In the genomic region with DNA sequence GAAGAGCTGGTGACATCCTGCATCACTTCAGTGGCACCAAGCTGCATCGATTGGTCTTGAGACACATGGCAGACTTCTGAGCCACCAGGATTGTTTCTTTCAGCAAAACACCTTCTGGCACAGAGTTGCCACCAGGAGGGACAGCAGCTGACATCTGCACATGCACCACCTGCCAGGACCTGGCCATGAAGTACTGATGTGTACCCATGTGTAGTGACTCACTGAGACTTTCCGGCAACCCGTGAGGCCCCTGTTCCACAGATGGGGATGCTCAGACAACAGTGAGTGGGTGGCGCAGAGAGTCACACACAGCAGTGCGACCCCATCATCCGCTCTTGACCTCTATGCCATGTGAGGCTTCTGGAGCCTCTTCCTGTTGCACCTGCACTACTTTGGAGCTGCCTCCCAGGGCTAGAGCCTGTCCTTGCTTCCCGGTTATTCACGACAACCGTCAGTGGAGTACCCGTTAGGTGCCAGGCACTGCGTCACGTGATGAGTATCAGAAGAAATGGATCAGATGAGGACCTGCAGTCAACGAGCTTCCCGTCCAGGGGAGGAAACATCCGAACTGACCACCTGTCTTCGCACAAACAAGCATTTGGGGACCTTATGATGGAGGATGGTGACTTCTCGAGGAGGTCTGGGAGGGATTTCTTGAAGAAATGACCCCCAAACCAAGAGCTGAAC, we compare ENCODE assay signal across 23 cellular contexts.
"Had no signal": no experiment of that assay in that cellular context is flagged by ENCODE, and none has a peak within 500 bp of the region (broad histone marks: within the 10 kb centered on the region; RNA-seq: fewer than 3 reads in every experiment).

No MANE protein-coding gene starts in this region.

- H3K27ac ChIP-seq: brain microvascular endothelial cell, coronary artery, left ventricle myocardium inferior, neural progenitor cell, parathyroid adenoma, upper lobe of right lung had no signal

- DNase-seq: activated B cell treated with CpG ODN at 0.5 μM for 24 hours; activated CD4-positive, alpha-beta memory T cell treated with anti-CD3 and anti-CD28 coated beads, Interleukin-2, amount 10 ng/mL, durations not matched to agents 7 days and 5 days; activated CD4-positive, alpha-beta T cell treated with anti-CD3 and anti-CD28 coated beads for 48 hours; activated CD8-positive, alpha-beta memory T cell treated with anti-CD3 and anti-CD28 coated beads, Interleukin-2, amount 10 ng/mL, durations not matched to agents 7 days and 5 days; activated naive CD4-positive, alpha-beta T cell treated with anti-CD3 and anti-CD28 coated beads for 36 hours; brain microvascular endothelial cell; foreskin melanocyte; left ventricle myocardium inferior; mucosa of descending colon; naive B cell; stimulated activated CD4-positive, alpha-beta T cell treated with anti-CD3 and anti-CD28 coated beads, Interleukin-4, amount 100 ng/mL, for 24 hours; T-helper 1 cell; T-helper 9 cell had no signal

- H3K27ac Mint-ChIP-seq: activated B cell treated with CpG ODN at 0.5 μM for 24 hours; activated CD4-positive, alpha-beta memory T cell treated with anti-CD3 and anti-CD28 coated beads, Interleukin-2, amount 10 ng/mL, durations not matched to agents 7 days and 5 days; activated CD8-positive, alpha-beta memory T cell treated with anti-CD3 and anti-CD28 coated beads, Interleukin-2, amount 10 ng/mL, durations not matched to agents 7 days and 5 days; activated naive CD4-positive, alpha-beta T cell treated with anti-CD3 and anti-CD28 coated beads for 36 hours; activated T-helper 2 cell treated with anti-CD3 and anti-CD28 coated beads, Interferon-gamma antibody, Interleukin-2, Interleukin-4, amounts not matched to agents 10 μg/mL and 5 μg/mL and 100 μg/mL, durations not matched to agents 14 hours and 24 hours and 36 hours; naive B cell; stimulated activated memory B cell treated with anti-CD40 and anti-IgM and Interleukin-4, amounts not matched to agents 10 μg/mL and 1 μg/mL and 100 μg/mL, for 72 hours had no signal

- H3K36me3 Mint-ChIP-seq: activated CD8-positive, alpha-beta memory T cell treated with anti-CD3 and anti-CD28 coated beads, Interleukin-2, amount 10 ng/mL, durations not matched to agents 7 days and 5 days; stimulated activated memory B cell treated with anti-CD40 and anti-IgM and Interleukin-4, amounts not matched to agents 10 μg/mL and 1 μg/mL and 100 μg/mL, for 72 hours had no signal

- H3K36me3 ChIP-seq: brain microvascular endothelial cell, left ventricle myocardium inferior, neural progenitor cell, upper lobe of right lung had no signal

- H3K4me1 Mint-ChIP-seq: activated B cell treated with CpG ODN at 0.5 μM for 24 hours; activated CD4-positive, alpha-beta memory T cell treated with anti-CD3 and anti-CD28 coated beads, Interleukin-2, amount 10 ng/mL, durations not matched to agents 7 days and 5 days; activated CD8-positive, alpha-beta memory T cell treated with anti-CD3 and anti-CD28 coated beads, Interleukin-2, amount 10 ng/mL, durations not matched to agents 7 days and 5 days; central memory CD8-positive, alpha-beta T cell; naive B cell; stimulated activated memory B cell treated with anti-CD40 and anti-IgM and Interleukin-4, amounts not matched to agents 10 μg/mL and 1 μg/mL and 100 μg/mL, for 72 hours had no signal

- H3K9me3 Mint-ChIP-seq: activated T-helper 2 cell treated with anti-CD3 and anti-CD28 coated beads, Interferon-gamma antibody, Interleukin-2, Interleukin-4, amounts not matched to agents 10 μg/mL and 5 μg/mL and 100 μg/mL, durations not matched to agents 14 hours and 24 hours and 36 hours had no signal

- ATAC-seq: activated CD8-positive, alpha-beta memory T cell treated with anti-CD3 and anti-CD28 coated beads, Interleukin-2, amount 10 ng/mL, durations not matched to agents 7 days and 5 days; mucosa of descending colon; sciatic nerve; stimulated activated memory B cell treated with anti-CD40 and anti-IgM and Interleukin-4, amounts not matched to agents 10 μg/mL and 1 μg/mL and 100 μg/mL, for 72 hours; upper lobe of right lung had no signal

- H3K9me3 ChIP-seq: mucosa of descending colon, upper lobe of right lung had no signal

- H3K4me3 ChIP-seq: coronary artery, left ventricle myocardium inferior, mucosa of descending colon, neural progenitor cell, smooth muscle cell, upper lobe of right lung had no signal

- H3K4me1 ChIP-seq: left ventricle myocardium inferior, neural progenitor cell, parathyroid adenoma, upper lobe of right lung had no signal

- FAIRE-seq: kidney had no signal

- H3K27me3 ChIP-seq: brain microvascular endothelial cell, neural progenitor cell had no signal

- H3K4me3 Mint-ChIP-seq: activated B cell treated with CpG ODN at 0.5 μM for 24 hours; activated CD4-positive, alpha-beta memory T cell treated with anti-CD3 and anti-CD28 coated beads, Interleukin-2, amount 10 ng/mL, durations not matched to agents 7 days and 5 days; activated CD8-positive, alpha-beta memory T cell treated with anti-CD3 and anti-CD28 coated beads, Interleukin-2, amount 10 ng/mL, durations not matched to agents 7 days and 5 days; activated naive CD4-positive, alpha-beta T cell treated with anti-CD3 and anti-CD28 coated beads for 36 hours; central memory CD8-positive, alpha-beta T cell; naive B cell; stimulated activated memory B cell treated with anti-CD40 and anti-IgM and Interleukin-4, amounts not matched to agents 10 μg/mL and 1 μg/mL and 100 μg/mL, for 72 hours had no signal
